32 cellular contexts compared by ENCODE assay signal in genomic region chr6:142987490-142987889, GRCh38.
"Had no signal": no experiment of that assay in that cellular context is flagged by ENCODE, and none has a peak within 500 bp of the region (broad histone marks: within the 10 kb centered on the region; RNA-seq: fewer than 3 reads in every experiment).

No MANE protein-coding gene starts in this region.

- H3K4me3 ChIP-seq: adrenal gland, body of pancreas, cardiac muscle cell, colonic mucosa, esophagus squamous epithelium, gastroesophageal sphincter had no signal

- H3K9me3 ChIP-seq: adrenal gland, body of pancreas, colonic mucosa, esophagus squamous epithelium had no signal

- H3K27ac ChIP-seq: adrenal gland, body of pancreas, cardiac muscle cell, colonic mucosa, esophagus squamous epithelium, gastroesophageal sphincter, VCaP had no signal

- H3K27me3 ChIP-seq: adrenal gland, body of pancreas, cardiac muscle cell, colonic mucosa, esophagus squamous epithelium, gastroesophageal sphincter had no signal

- H3K4me1 ChIP-seq: adrenal gland, body of pancreas, colonic mucosa, esophagus squamous epithelium, gastroesophageal sphincter had no signal

- DNase-seq: activated CD4-positive, alpha-beta memory T cell treated with anti-CD3 and anti-CD28 coated beads, Interleukin-2, amount 10 ng/mL, durations not matched to agents 7 days and 5 days; activated CD4-positive, alpha-beta T cell treated with anti-CD3 and anti-CD28 coated beads for 1 hour; activated CD4-positive, alpha-beta T cell treated with anti-CD3 and anti-CD28 coated beads for 4 hours; activated CD4-positive, alpha-beta T cell treated with anti-CD3 and anti-CD28 coated beads, Interleukin-2, amount 10 ng/mL, durations not matched to agents 7 days and 5 days; activated CD4-positive, alpha-beta T cell treated with anti-CD3 and anti-CD28 coated beads, Interleukin-2, amount 50 U/mL, for 4 hours; activated CD8-positive, alpha-beta memory T cell treated with anti-CD3 and anti-CD28 coated beads, Interleukin-2, amount 50 U/mL, for 48 hours; activated effector memory CD4-positive, alpha-beta T cell treated with Interleukin-2 at 50 U/mL for 16 hours; activated gamma-delta T cell treated with Interleukin-2 at 50 U/mL for 16 hours; activated naive CD4-positive, alpha-beta T cell treated with anti-CD3 and anti-CD28 coated beads, Interleukin-2, amount 50 U/mL, for 16 hours; activated naive CD4-positive, alpha-beta T cell treated with Interleukin-2 at 50 U/mL for 16 hours; activated T-cell treated with anti-CD3 and anti-CD28 coated beads for 4 hours; activated T-cell treated with anti-CD3 and anti-CD28 coated beads, Interleukin-2, amount 50 U/mL, for 24 hours; activated T-cell treated with anti-CD3 and anti-CD28 coated beads, Interleukin-2, amount 50 U/mL, for 72 hours; adrenal gland; amygdala; aorta; body of pancreas; central memory CD4-positive, alpha-beta T cell; cerebellar nuclear complex; colonic mucosa; effector CD8-positive, alpha-beta T cell; erythroblast; esophagus squamous epithelium; foreskin melanocyte; T-helper 2 cell had no signal

- ATAC-seq: activated T-cell treated with anti-CD3 and anti-CD28 coated beads, Interleukin-2, amount 50 U/mL, for 72 hours; activated T-helper 17 cell treated with anti-CD3 and anti-CD28 coated beads, Interleukin-2, amount 50 U/mL, for 72 hours; body of pancreas; gastroesophageal sphincter; WTC11 had no signal

- H3K36me3 ChIP-seq: adrenal gland, cardiac muscle cell, colonic mucosa, esophagus squamous epithelium, gastroesophageal sphincter had no signal

- FAIRE-seq: endometrium, endothelial cell of umbilical vein had no signal
